ENCODE assay signal across 22 cellular contexts in the genomic region with DNA sequence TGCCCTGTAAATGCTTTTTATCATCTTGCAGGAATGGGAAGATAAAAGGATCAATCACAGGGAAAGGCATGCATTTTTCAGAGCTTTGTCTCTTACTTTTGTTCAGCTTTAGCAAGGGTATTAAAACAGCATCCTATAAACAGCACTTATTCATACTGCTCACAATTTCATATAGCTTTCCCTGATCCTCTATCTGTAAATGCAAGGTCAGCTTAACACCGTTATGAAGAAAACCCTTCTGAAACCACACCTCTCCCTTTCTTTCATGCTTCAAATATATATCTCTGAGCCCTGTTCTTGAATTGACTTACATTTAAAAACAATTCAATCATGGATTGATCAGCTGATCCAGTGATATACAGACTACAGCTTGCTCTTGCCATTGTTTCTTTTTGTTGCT.
"Had no signal": no experiment of that assay in that cellular context is flagged by ENCODE, and none has a peak within 500 bp of the region (broad histone marks: within the 10 kb centered on the region; RNA-seq: fewer than 3 reads in every experiment).

No MANE protein-coding gene starts in this region.

- H3K27ac ChIP-seq: colonic mucosa, foreskin keratinocyte, hepatocyte, left ventricle myocardium inferior, lower lobe of right lung, ovary, prostate gland, testis, tibial nerve had no signal

- DNase-seq: colonic mucosa; effector CD4-positive, alpha-beta T cell; endodermal cell; erythroblast; foreskin keratinocyte; head of caudate nucleus; kidney; left cardiac atrium; left ventricle myocardium inferior; lower lobe of right lung; ovary; stimulated activated CD4-positive, alpha-beta T cell treated with anti-CD3 and anti-CD28 coated beads, Interleukin-2, amount 100 ng/mL, for 24 hours; stimulated activated CD4-positive, alpha-beta T cell treated with anti-CD3 and anti-CD28 coated beads, Interleukin-4, amount 100 ng/mL, for 4 hours; stimulated activated naive B cell treated with anti-CD40 and anti-IgM and Interleukin-4, amounts not matched to agents 10 μg/mL and 1 μg/mL and 100 μg/mL, for 72 hours; stimulated activated naive CD8-positive, alpha-beta T cell treated with anti-CD3 and anti-CD28 coated beads, Interleukin-15, amount 100 ng/mL, for 72 hours; testis had no signal

- FAIRE-seq: endothelial cell of umbilical vein, kidney had no signal

- H3K4me3 ChIP-seq: colonic mucosa, hepatocyte, left ventricle myocardium inferior, lower lobe of right lung, ovary, prostate gland, testis, tibial nerve had no signal

- H3K79me2 ChIP-seq: hepatocyte had no signal

- ATAC-seq: foreskin keratinocyte; left cardiac atrium; lower lobe of right lung; natural killer cell treated with Interleukin-12 subunit alpha and Interleukin-12 subunit beta and Interleukin-15 and Interleukin-18, amount 100 ng/mL, for 72 hours; sciatic nerve; stimulated activated naive B cell treated with anti-CD40 and anti-IgM and Interleukin-4, amounts not matched to agents 10 μg/mL and 1 μg/mL and 100 μg/mL, for 72 hours; stimulated activated naive CD8-positive, alpha-beta T cell treated with anti-CD3 and anti-CD28 coated beads, Interleukin-15, amount 100 ng/mL, for 72 hours had no signal

- H3K4me1 ChIP-seq: colonic mucosa, foreskin keratinocyte, left ventricle myocardium inferior, lower lobe of right lung, prostate gland, testis, tibial nerve had no signal

- H3K4me2 ChIP-seq: hepatocyte had no signal

- H2AFZ ChIP-seq: hepatocyte had no signal

- H3K9me3 ChIP-seq: lower lobe of right lung, ovary, prostate gland, testis, tibial nerve had no signal

- H3K27me3 ChIP-seq: colonic mucosa, foreskin keratinocyte, hepatocyte, ovary, testis, tibial nerve had no signal

- H3K36me3 ChIP-seq: colonic mucosa, left ventricle myocardium inferior, lower lobe of right lung, ovary, prostate gland, tibial nerve had no signal
